ENCODE assay signal across 19 cellular contexts in the genomic region with DNA sequence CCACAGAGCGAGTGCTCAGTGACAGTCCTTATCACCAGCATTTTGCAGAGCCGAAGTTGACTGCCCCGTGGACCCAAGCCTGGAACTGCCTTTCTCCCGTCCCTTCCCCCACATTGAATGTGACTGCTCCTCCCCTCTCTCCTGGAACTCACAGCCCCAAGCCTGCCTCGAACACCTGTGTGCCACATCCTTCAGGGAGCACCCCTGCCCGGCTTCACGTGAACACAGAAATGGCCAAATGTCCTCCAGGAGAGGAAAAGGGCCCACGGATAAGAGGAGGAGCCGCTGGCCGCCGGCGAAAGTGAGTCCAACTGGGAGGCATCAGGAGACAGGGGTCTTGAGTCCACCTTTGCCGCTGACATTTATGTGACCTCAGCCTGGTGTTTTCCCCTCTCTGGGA. TPM values are rescaled to one million over a fixed set of nuclear protein-coding genes. Genes with fewer than 3 reads are reported as not detected.
A peak's percentile ranks its signal among the peaks of the same experiment; 100 is the strongest.
DNase-seq lines count a peak whose midpoint lies in the region; ATAC-seq, FAIRE-seq and TF ChIP-seq lines count a peak whose summit lies in the region.
"Had no signal": no experiment of that assay in that cellular context is flagged by ENCODE, and none has a peak within 500 bp of the region (broad histone marks: within the 10 kb centered on the region; RNA-seq: fewer than 3 reads in every experiment).

No MANE protein-coding gene starts in this region.

- no peaks in the 10 kb centered on the region for H3K27me3 ChIP-seq in pancreas
- H3K27me3 ChIP-seq: thyroid gland had no signal

- peak overlapping the region; percentile 42; the same call in 1 of the 2 replicates for H3K9ac ChIP-seq in ES-I3 (ENCODE audit: low read depth, low read length)

- no peaks in the 10 kb centered on the region for H3K36me3 Mint-ChIP-seq in T-helper 17 cell (ENCODE audit: low read depth)
- H3K36me3 Mint-ChIP-seq in stimulated activated naive B cell treated with anti-CD40 and anti-IgM and Interleukin-4, amounts not matched to agents 10 μg/mL and 1 μg/mL and 100 μg/mL, for 72 hours, result peaks cover 32 to 50% of the 10 kb centered on the region in 2 donors

- peaks cover 27% of the 10 kb centered on the region; the same call in 1 of the 2 replicates for H3K4me1 ChIP-seq in ES-I3 (ENCODE audit: insufficient read depth, low read length)
- H3K4me1 ChIP-seq in pancreas, result no peaks in the 10 kb centered on the region
- H3K4me1 ChIP-seq: thyroid gland had no signal

- H3K4me1 Mint-ChIP-seq in T-helper 17 cell, result peaks cover 17% of the 10 kb centered on the region
- H3K4me1 Mint-ChIP-seq in stimulated activated naive B cell treated with anti-CD40 and anti-IgM and Interleukin-4, amounts not matched to agents 10 μg/mL and 1 μg/mL and 100 μg/mL, for 72 hours, result peaks cover 25 to 26% of the 10 kb centered on the region in 2 donors

- intact Hi-C loops in pancreas (cut with DNase I), result no loop called here

- peak overlapping the region; percentile 32 for H3K4me3 ChIP-seq in iPS-18c (ENCODE audit: insufficient read depth, low read depth, low read length)
- H3K4me3 ChIP-seq in pancreas, result no peak overlapping the region
- H3K4me3 ChIP-seq: lung, thyroid gland had no signal

- ATAC-seq in T-helper 17 cell, result no peak
- no peak for ATAC-seq in stimulated activated naive B cell treated with anti-CD40 and anti-IgM and Interleukin-4, amounts not matched to agents 10 μg/mL and 1 μg/mL and 100 μg/mL, for 72 hours (replicated peaks)
- no peak for ATAC-seq in HG02642 (IDR thresholded peaks at IDR 0.05; ENCODE audit: poor library complexity, unreplicated experiment)
- no peak for ATAC-seq in pancreas
- ATAC-seq: HCT116, HepG2 had no signal

- H3K9me3 ChIP-seq in ES-I3 (ENCODE audit: control insufficient read depth, insufficient read depth, low read length), result no peaks in the 10 kb centered on the region
- H3K9me3 ChIP-seq in T-helper 17 cell (ENCODE audit: control insufficient read depth, low read length, poor library complexity, severe bottlenecking), result no peaks in the 10 kb centered on the region
- H3K9me3 ChIP-seq in iPS-18c (ENCODE audit: control insufficient read depth, insufficient read depth, low read length), result no peaks in the 10 kb centered on the region
- H3K9me3 ChIP-seq in pancreas, result no peaks in the 10 kb centered on the region
- H3K9me3 ChIP-seq: thyroid gland had no signal

- WGBS in pancreas, 2 donors, result 77 to 79% methylated on average over 13 of the region's 13 CpGs

- no peaks in the 10 kb centered on the region for H3K9me3 Mint-ChIP-seq in stimulated activated naive B cell treated with anti-CD40 and anti-IgM and Interleukin-4, amounts not matched to agents 10 μg/mL and 1 μg/mL and 100 μg/mL, for 72 hours
- H3K9me3 Mint-ChIP-seq: activated CD8-positive, alpha-beta T cell treated with anti-CD3 and anti-CD28 coated beads for 36 hours; activated T-cell treated with anti-CD3 and anti-CD28 coated beads, Interleukin-2, amount 50 U/mL, for 24 hours had no signal

- H3K36me3 ChIP-seq in ES-I3 (ENCODE audit: insufficient read depth, low read length) (peaks cover 6% of the 10 kb centered on the region), pancreas (peaks cover 0 to 3% (median 0%) of the 10 kb centered on the region in 3 donors)

- no peaks in the 10 kb centered on the region for H3K27me3 Mint-ChIP-seq in T-helper 17 cell
- H3K27me3 Mint-ChIP-seq in stimulated activated naive B cell treated with anti-CD40 and anti-IgM and Interleukin-4, amounts not matched to agents 10 μg/mL and 1 μg/mL and 100 μg/mL, for 72 hours, result peaks cover 19 to 36% of the 10 kb centered on the region in 2 donors
- H3K27me3 Mint-ChIP-seq: activated CD8-positive, alpha-beta T cell treated with anti-CD3 and anti-CD28 coated beads for 36 hours; activated T-cell treated with anti-CD3 and anti-CD28 coated beads, Interleukin-2, amount 50 U/mL, for 24 hours had no signal

- H3K27ac ChIP-seq in pancreas, result no peak overlapping the region
- H3K27ac ChIP-seq: thyroid gland had no signal

- H3K27ac Mint-ChIP-seq in T-helper 17 cell, result no peak overlapping the region
- H3K27ac Mint-ChIP-seq in stimulated activated naive B cell treated with anti-CD40 and anti-IgM and Interleukin-4, amounts not matched to agents 10 μg/mL and 1 μg/mL and 100 μg/mL, for 72 hours, result no peak overlapping the region
- H3K27ac Mint-ChIP-seq: activated CD8-positive, alpha-beta T cell treated with anti-CD3 and anti-CD28 coated beads for 36 hours had no signal

- peak overlapping the region; percentile 31 for H3K4me3 Mint-ChIP-seq in T-helper 17 cell
- H3K4me3 Mint-ChIP-seq in stimulated activated naive B cell treated with anti-CD40 and anti-IgM and Interleukin-4, amounts not matched to agents 10 μg/mL and 1 μg/mL and 100 μg/mL, for 72 hours, result peak overlapping the region; percentile 39 to 57
- H3K4me3 Mint-ChIP-seq: activated CD8-positive, alpha-beta T cell treated with anti-CD3 and anti-CD28 coated beads for 36 hours; activated T-cell treated with anti-CD3 and anti-CD28 coated beads, Interleukin-2, amount 50 U/mL, for 24 hours had no signal

- no peak for TF ChIP-seq CTCF in pancreas (IDR thresholded peaks at IDR 0.05)

- FAIRE-seq in pancreas (lab: Jason Lieb, UNC), result no peak
- FAIRE-seq: HepG2, keratinocyte had no signal

- no peak for DNase-seq in T-helper 17 cell
- no peak for DNase-seq in stimulated activated naive B cell treated with anti-CD40 and anti-IgM and Interleukin-4, amounts not matched to agents 10 μg/mL and 1 μg/mL and 100 μg/mL, for 72 hours
- no peak for DNase-seq in pancreas
- DNase-seq in stimulated activated CD4-positive, alpha-beta T cell treated with anti-CD3 and anti-CD28 coated beads, Interleukin-4, amount 100 ng/mL, for 24 hours, result no peak
- DNase-seq: COR-L47, NCI-H1417 treated with DMSO at 0.1 percent for 48 hours, NCI-H2107, NCI-H524 treated with DMSO at 0.1 percent for 48 hours, RPMI8226, thyroid gland had no signal

RNA-seq across cellular contexts. Expression of gene STX1A, which starts 16.2 kb away (rescaled TPM):
- total RNA-seq in T-helper 17 cell (10 to 100 TPM; 18.4 to 21.2 TPM), pancreas (10 to 100 TPM in 2 of 6 donors, 1 to 10 TPM in 4; 2.3 to 11.9 (median 6.9) TPM)
- polyA plus RNA-seq in pancreas, result 10 to 100 TPM; 31.8 to 95.7 TPM

RNA-seq across cellular contexts. Expression of gene BUD23, which starts 19.8 kb away (rescaled TPM):
- total RNA-seq in T-helper 17 cell (10 to 100 TPM; 96.0 to 98.0 TPM), pancreas (10 to 100 TPM; 26.9 to 36.8 (median 33.0) TPM)
- 10 to 100 TPM; 46.7 to 62.9 TPM for polyA plus RNA-seq in pancreas

RNA-seq across cellular contexts. Expression of gene DNAJC30, which starts 20.0 kb away (rescaled TPM):
- total RNA-seq in T-helper 17 cell (10 to 100 TPM; 10.6 to 11.5 TPM), pancreas (1 to 10 TPM; 4.1 to 8.2 (median 5.6) TPM)
- 1 to 10 TPM; 5.1 to 6.4 TPM for polyA plus RNA-seq in pancreas

RNA-seq across cellular contexts. Expression of gene ABHD11, which starts 35.4 kb away (rescaled TPM):
- total RNA-seq in T-helper 17 cell (10 to 100 TPM; 14.0 to 15.1 TPM), pancreas (10 to 100 TPM; 16.0 to 30.6 (median 22.1) TPM)
- polyA plus RNA-seq in pancreas, result 10 to 100 TPM; 91.0 to 95.2 TPM

RNA-seq across cellular contexts. Expression of gene VPS37D, which starts 35.6 kb away (rescaled TPM):
- under 1 TPM in 1 of 2 donors, not detected in 1; 0.76 TPM for total RNA-seq in T-helper 17 cell
- total RNA-seq in pancreas, result 1 to 10 TPM; 2.6 to 3.9 (median 2.9) TPM
- 1 to 10 TPM; 4.5 to 8.2 TPM for polyA plus RNA-seq in pancreas
